In the genomic region with DNA sequence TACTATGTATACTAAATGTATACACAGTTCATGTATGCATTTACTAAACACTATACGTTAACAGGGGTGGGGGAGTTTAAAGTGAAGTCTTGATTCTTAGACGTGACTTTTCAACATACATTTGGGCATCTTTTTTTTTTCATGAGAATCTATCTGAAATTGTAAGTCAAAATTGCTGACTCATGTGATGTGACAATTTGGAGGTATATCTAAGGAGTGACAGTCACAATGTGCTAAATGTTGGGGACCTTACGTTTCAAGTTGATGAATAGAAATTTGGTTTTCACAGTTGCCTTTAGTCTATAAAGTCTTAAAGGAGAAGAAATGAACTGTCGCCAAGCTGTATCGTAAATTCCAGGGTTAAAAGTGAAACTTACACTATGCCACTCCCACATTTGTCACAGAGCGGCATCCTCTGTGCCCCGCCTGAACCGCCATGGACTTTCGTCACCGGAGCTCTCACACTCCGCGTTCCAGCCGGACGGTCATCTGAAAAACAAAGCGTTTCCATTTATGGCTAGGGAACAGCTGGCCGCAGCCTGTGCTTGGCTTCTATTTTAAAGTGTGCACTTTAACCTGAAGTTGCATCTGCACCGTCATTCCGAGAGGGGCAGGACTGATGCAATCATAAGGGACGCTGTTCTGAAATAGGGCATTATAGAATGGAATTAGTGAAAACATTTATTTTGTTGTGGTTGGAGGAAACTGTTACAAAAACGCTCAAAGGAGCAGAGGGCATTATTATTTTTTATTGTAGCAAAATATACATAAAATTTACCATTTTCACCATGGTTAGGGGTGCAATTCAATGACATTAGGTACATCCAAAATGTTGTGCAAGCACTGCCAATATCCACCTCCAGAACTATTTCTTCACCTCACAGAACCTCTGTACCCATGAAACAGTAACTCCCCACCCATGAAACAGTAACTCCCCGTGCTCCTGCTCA, we compare ENCODE assay signal across 10 cellular contexts. TPM values are rescaled to one million over a fixed set of nuclear protein-coding genes. Genes with fewer than 3 reads are reported as not detected.
A peak's percentile ranks its signal among the peaks of the same experiment; 100 is the strongest.
DNase-seq lines count a peak whose midpoint lies in the region; FAIRE-seq and TF ChIP-seq lines count a peak whose summit lies in the region.
"Had no signal": no experiment of that assay in that cellular context is flagged by ENCODE, and none has a peak within 500 bp of the region (broad histone marks: within the 10 kb centered on the region; RNA-seq: fewer than 3 reads in every experiment).

No MANE protein-coding gene starts in this region.

- WGBS in GM23248 (ENCODE audit: low coverage in 1 of 2, low lambda C conversion rate in 2 of 2, missing lambda C conversion rate in 2 of 2), 2 experiments, result 35 to 49% methylated on average over 21 of the region's 21 CpGs
- 65 to 79% (median 73%) methylated on average over 21 of the region's 21 CpGs for WGBS in adrenal gland, 4 donors
- WGBS in small intestine, 3 donors, result 31 to 50% (median 45%) methylated on average over 21 of the region's 21 CpGs

- H3K27ac ChIP-seq in GM23248 (no peak overlapping the region), adrenal gland (no peak overlapping the region), small intestine (ENCODE audit: low read depth in 1 of 2, low read length in 1 of 2) (peak overlapping the region in 1 of 2 donors; percentile 48), substantia nigra (ENCODE audit: low read depth, low read length, poor library complexity, severe bottlenecking) (no peak overlapping the region)

- H3K4me3 ChIP-seq in GM23248 (peak overlapping the region; percentile 66), adrenal gland (peak overlapping the region in 1 of 4 donors; percentile 1), small intestine (ENCODE audit: low read depth in 1 of 2, low read length in 2 of 2) (no peak overlapping the region)

- H3K79me2 ChIP-seq in GM23248 (ENCODE audit: insufficient read depth), result no peaks in the 10 kb centered on the region

- no peak for TF ChIP-seq CTCF in adrenal gland (IDR thresholded peaks at IDR 0.05)

- TF ChIP-seq POLR2A in adrenal gland (IDR thresholded peaks at IDR 0.05), result no peak

- H3K9ac ChIP-seq in GM23248, result peak overlapping the region; percentile 59

- no peaks in the 10 kb centered on the region for H3K4me1 ChIP-seq in GM23248 (ENCODE audit: insufficient read depth)
- no peaks in the 10 kb centered on the region for H3K4me1 ChIP-seq in adrenal gland (replicated peaks in 1 of 2)
- no peaks in the 10 kb centered on the region for H3K4me1 ChIP-seq in small intestine (ENCODE audit: control insufficient read depth in 2 of 2, insufficient read depth in 1 of 2, low read depth in 1 of 2, low read length in 1 of 2)

- H3K9me3 ChIP-seq in GM23248 (ENCODE audit: low read depth), result no peaks in the 10 kb centered on the region
- H3K9me3 ChIP-seq in adrenal gland (replicated peaks in 1 of 3), result no peaks in the 10 kb centered on the region
- no peaks in the 10 kb centered on the region for H3K9me3 ChIP-seq in small intestine (ENCODE audit: control insufficient read depth, low read depth)

- H3K9me2 ChIP-seq in GM23248 (ENCODE audit: insufficient read depth), result no peaks in the 10 kb centered on the region

- no peaks in the 10 kb centered on the region for H3F3A ChIP-seq in GM23248 (ENCODE audit: insufficient read depth)

- FAIRE-seq in small intestine (lab: Jason Lieb, UNC) (no peak), urothelium cell line (lab: Jason Lieb, UNC) (no peak)

- no peaks in the 10 kb centered on the region for H3K27me3 ChIP-seq in GM23248 (replicated peaks; ENCODE audit: insufficient read depth)
- no peaks in the 10 kb centered on the region for H3K27me3 ChIP-seq in adrenal gland
- H3K27me3 ChIP-seq in small intestine (ENCODE audit: control insufficient read depth in 2 of 2, insufficient read depth in 2 of 2, low read length in 2 of 2), result no peaks in the 10 kb centered on the region

- DNase-seq in GM23248 (peak; percentile 48), adrenal gland (peak; percentile 33 to 86 (median 58)), kidney tubule cell (ENCODE audit: low spot score) (peak; percentile 82), small intestine (peak; percentile 89), urothelium cell line (ENCODE audit: low spot score) (no peak), NCI-H1105 treated with DMSO at 0.1 percent for 48 hours (lab: John Stamatoyannopoulos, UW) (no peak), substantia nigra (lab: John Stamatoyannopoulos, UW) (no peak), head of caudate nucleus (no peak)
- DNase-seq: activated CD4-positive, CD25-positive, alpha-beta regulatory T cell; amniotic stem cell had no signal

- in situ Hi-C loops in GM23248 (cut with MboI), result no loop called here

- H3K4me2 ChIP-seq in GM23248 (ENCODE audit: unreplicated experiment), result peak overlapping the region; percentile 73

- H2AFZ ChIP-seq in GM23248, result peak overlapping the region; percentile 84

- intact Hi-C loops in adrenal gland (cut with DNase I) (no loop called here), head of caudate nucleus (cut with DNase I) (no loop called here)

- no peaks in the 10 kb centered on the region for H3K36me3 ChIP-seq in GM23248 (ENCODE audit: low read depth)
- H3K36me3 ChIP-seq in adrenal gland (replicated peaks in 1 of 2), result no peaks in the 10 kb centered on the region
- no peaks in the 10 kb centered on the region for H3K36me3 ChIP-seq in small intestine (ENCODE audit: control insufficient read depth in 2 of 2, insufficient read depth in 2 of 2, low read length in 2 of 2)

- no peaks in the 10 kb centered on the region for H4K20me1 ChIP-seq in GM23248 (ENCODE audit: insufficient read depth)

RNA-seq across cellular contexts. Expression of gene PDLIM3, which starts 30.9 kb away (rescaled TPM):
- total RNA-seq in GM23248 (2014; rRNA removed; shearing (Covaris generic)), result 0.25 TPM in 1 of 2 replicates, not detected in the other
- 0.51 and 0.69 TPM in 2 replicates for polyA plus RNA-seq in GM23248 (2016; fragmentation: Nextera tagmentation; extraction: Ambion mirVana)
- total RNA-seq in adrenal gland, result 10 to 100 TPM in 1 of 8 donors, 1 to 10 TPM in 7; 2.6 to 22.6 (median 5.4) TPM
- polyA plus RNA-seq in adrenal gland, result 10 to 100 TPM in 1 of 3 donors, 1 to 10 TPM in 2; 7.1 to 13.9 (median 8.8) TPM
- 10 to 100 TPM in 2 of 3 donors, 1 to 10 TPM in 1; 2.9 to 27.6 (median 25.0) TPM for polyA plus RNA-seq in small intestine

RNA-seq across cellular contexts. Expression of gene CCDC110, which starts 32.8 kb away (rescaled TPM):
- 0.22 and 0.38 TPM in 2 replicates for total RNA-seq in GM23248 (2014; rRNA removed; shearing (Covaris generic))
- 0.13 and 0.44 TPM in 2 replicates for polyA plus RNA-seq in GM23248 (2016; fragmentation: Nextera tagmentation; extraction: Ambion mirVana)
- 1 to 10 TPM in 6 of 8 donors, under 1 TPM in 1, not detected in 1; 0.84 to 2.7 (median 1.5) TPM for total RNA-seq in adrenal gland
- polyA plus RNA-seq in adrenal gland, result 1 to 10 TPM in 1 of 3 donors, under 1 TPM in 2; 0.64 to 2.0 (median 0.64) TPM
- under 1 TPM in 1 of 3 donors, not detected in 2; 0.58 TPM for polyA plus RNA-seq in small intestine

Comparison
In these comparisons a context has a peak if more than half of its experiments do, and no peak if none do; other contexts are left out.
1. DNase-seq: peak in GM23248 (single experiment), adrenal gland (7 of 7), kidney tubule cell (single experiment) and small intestine (single experiment); none in urothelium cell line (single experiment), NCI-H1105 treated with DMSO at 0.1 percent for 48 hours (single experiment), substantia nigra (0 of 49) and head of caudate nucleus (0 of 42).